In the genomic region with DNA sequence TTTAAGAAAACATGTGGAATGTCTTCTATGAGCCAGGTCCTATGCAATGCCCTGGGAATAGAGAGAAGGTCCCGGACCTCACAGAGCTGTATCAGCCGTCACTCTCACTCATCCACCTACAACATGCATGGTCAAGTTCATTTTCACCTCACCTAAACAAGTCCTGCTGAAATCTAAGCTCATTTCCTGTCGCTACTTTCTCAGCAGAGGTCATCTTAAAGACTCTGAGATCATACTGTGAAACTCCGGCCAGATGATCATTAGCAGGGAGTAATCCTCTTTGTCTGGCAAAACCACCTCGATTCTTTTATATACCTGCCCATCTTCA, we compare ENCODE assay signal across 20 cellular contexts.
DNase-seq lines count a peak whose midpoint lies in the region; ATAC-seq and TF ChIP-seq lines count a peak whose summit lies in the region.
"Had no signal": no experiment of that assay in that cellular context is flagged by ENCODE, and none has a peak within 500 bp of the region (broad histone marks: within the 10 kb centered on the region; RNA-seq: fewer than 3 reads in every experiment).

No MANE protein-coding gene starts in this region.

- no peak overlapping the region for H3K18ac ChIP-seq in trophoblast cell (ENCODE audit: low read length)

- in situ Hi-C loops in mammary epithelial cell (cut with MboI; ENCODE audit: low sequenced_read_pairs in 2 of 2): loop anchor here in 1 of 2 donors (25.0 kb wide), 1 partner anchor 872 kb away; no protein-coding TSS in a partner anchor

- H4K8ac ChIP-seq in trophoblast cell (ENCODE audit: low read depth, low read length): no peak overlapping the region

- no peak overlapping the region for H3K4me2 ChIP-seq in mammary epithelial cell (ENCODE audit: insufficient read depth, low read depth, low read length)
- no peak overlapping the region for H3K4me2 ChIP-seq in parathyroid adenoma (ENCODE audit: low read length)
- no peak overlapping the region for H3K4me2 ChIP-seq in trophoblast cell (ENCODE audit: low read length)
- H3K4me2 ChIP-seq: SK-N-SH had no signal

- H2BK5ac ChIP-seq in trophoblast cell (ENCODE audit: low read depth, low read length, poor library complexity): no peak overlapping the region

- dilution Hi-C loops in mammary epithelial cell (cut with HindIII; ENCODE audit: low sequenced_read_pairs): no loop called here

- no peak for TF ChIP-seq POLR2A in breast epithelium (IDR thresholded peaks at IDR 0.05)

- no peak overlapping the region for H2AK5ac ChIP-seq in trophoblast cell (ENCODE audit: low read length)

- H3K27ac ChIP-seq in mammary epithelial cell (ENCODE audit: insufficient read depth, low read depth, low read length) (no peak overlapping the region), breast epithelium (no peak overlapping the region), foreskin keratinocyte (no peak overlapping the region), parathyroid adenoma (no peak overlapping the region), trophoblast cell (ENCODE audit: low read depth, low read length) (no peak overlapping the region)
- H3K27ac ChIP-seq: 22Rv1, Peyer's patch had no signal

- H3K79me1 ChIP-seq in trophoblast cell (ENCODE audit: low read length): no peaks in the 10 kb centered on the region

- H2BK120ac ChIP-seq in trophoblast cell (ENCODE audit: insufficient read depth, low read length, poor library complexity): no peak overlapping the region

- H3K27me3 ChIP-seq in mammary epithelial cell (ENCODE audit: insufficient read depth, low read length): no peaks in the 10 kb centered on the region
- no peaks in the 10 kb centered on the region for H3K27me3 ChIP-seq in breast epithelium
- peaks cover 6% of the 10 kb centered on the region for H3K27me3 ChIP-seq in foreskin keratinocyte
- no peaks in the 10 kb centered on the region for H3K27me3 ChIP-seq in parathyroid adenoma (ENCODE audit: control insufficient read depth, insufficient read depth, low read length)
- no peaks in the 10 kb centered on the region for H3K27me3 ChIP-seq in trophoblast cell (ENCODE audit: insufficient read depth, low read length)
- H3K27me3 ChIP-seq: Peyer's patch had no signal

- WGBS in mammary epithelial cell (ENCODE audit: low coverage, missing lambda C conversion rate): 64% methylated on average over 5 of the region's 5 CpGs
- WGBS in trophoblast cell (ENCODE audit: extremely low coverage, insufficient coverage, insufficient read length): no CpG with 5 or more reads among the region's 5 CpGs

- no peak overlapping the region for H3K14ac ChIP-seq in trophoblast cell (ENCODE audit: low read length)

- CTCF ChIA-PET in mammary epithelial cell (lab: Charles Lee; ENCODE audit: low non-redundant PET): no interaction called here

- BruUV-seq in mammary epithelial cell (replicated peaks; lab: Mats Ljungman, UMichigan): no TSS peak

- H3K36me3 ChIP-seq in mammary epithelial cell (ENCODE audit: insufficient read depth, low read length) (no peaks in the 10 kb centered on the region), breast epithelium (no peaks in the 10 kb centered on the region), parathyroid adenoma (ENCODE audit: control insufficient read depth, insufficient read depth, low read length) (no peaks in the 10 kb centered on the region), trophoblast cell (ENCODE audit: control insufficient read depth in 1 of 2, insufficient read depth in 2 of 2, low read length in 2 of 2) (no peaks in the 10 kb centered on the region)
- H3K36me3 ChIP-seq: BE2C, Peyer's patch had no signal

- H3K23ac ChIP-seq in trophoblast cell (ENCODE audit: low read length): no peak overlapping the region

- intact Hi-C loops in mammary epithelial cell (cut with micrococcal nuclease): no loop called here
- intact Hi-C loops in breast epithelium (cut with DNase I; ENCODE audit: low total_unique reads): no loop called here

- TF ChIP-seq CTCF in mammary epithelial cell (conservative IDR thresholded peaks at IDR 0.05 in 1 of 2, IDR thresholded peaks at IDR 0.05 in 1 of 2; ENCODE audit: extremely low read depth in 1 of 2, insufficient read depth in 1 of 2, low read depth in 1 of 2, low read length in 2 of 2) (no peak), breast epithelium (IDR thresholded peaks at IDR 0.05) (no peak), foreskin keratinocyte (conservative IDR thresholded peaks at IDR 0.05) (no peak), parathyroid adenoma (IDR thresholded peaks at IDR 0.05) (no peak)

- no peak for ATAC-seq in foreskin keratinocyte

- H3K9ac ChIP-seq in mammary epithelial cell (ENCODE audit: insufficient read depth, low read length) (no peak overlapping the region), parathyroid adenoma (no peak overlapping the region), trophoblast cell (ENCODE audit: low read length) (no peak overlapping the region)
- H3K9ac ChIP-seq: SK-N-SH had no signal

- no peak overlapping the region for H2BK12ac ChIP-seq in trophoblast cell (ENCODE audit: low read length)

- H3K4me1 ChIP-seq in mammary epithelial cell (ENCODE audit: insufficient read depth, low read length) (peaks cover 11% of the 10 kb centered on the region), breast epithelium (no peaks in the 10 kb centered on the region), foreskin keratinocyte (no peaks in the 10 kb centered on the region), parathyroid adenoma (peaks cover 5% of the 10 kb centered on the region), trophoblast cell (ENCODE audit: control insufficient read depth in 1 of 2, insufficient read depth in 2 of 2, low read length in 2 of 2) (peaks cover 2 to 4% of the 10 kb centered on the region in 2 experiments)
- H3K4me1 ChIP-seq: BE2C, Peyer's patch had no signal

- no peak overlapping the region for H4K91ac ChIP-seq in trophoblast cell (ENCODE audit: low read depth, low read length)

- no peaks in the 10 kb centered on the region for H3K79me2 ChIP-seq in mammary epithelial cell (ENCODE audit: insufficient read depth, low read length)
- H3K79me2 ChIP-seq in parathyroid adenoma: no peaks in the 10 kb centered on the region
- H3K79me2 ChIP-seq in trophoblast cell (ENCODE audit: control insufficient read depth, insufficient read depth, low read length, poor library complexity): no peaks in the 10 kb centered on the region

- no peak overlapping the region for H4K12ac ChIP-seq in trophoblast cell (ENCODE audit: low read depth, low read length)

- H3K9me3 ChIP-seq in mammary epithelial cell (replicated peaks; ENCODE audit: insufficient read depth, low read length) (no peaks in the 10 kb centered on the region), breast epithelium (no peaks in the 10 kb centered on the region), parathyroid adenoma (ENCODE audit: control insufficient read depth, low read length) (no peaks in the 10 kb centered on the region), trophoblast cell (ENCODE audit: insufficient read depth, low read depth, low read length) (peaks cover 4% of the 10 kb centered on the region)
- H3K9me3 ChIP-seq: BE2C, Peyer's patch, SK-N-SH had no signal

- H2AFZ ChIP-seq in mammary epithelial cell (ENCODE audit: low read depth, low read length): peak overlapping the region; percentile 21
- H2AFZ ChIP-seq in parathyroid adenoma: peak overlapping the region; percentile 45
- no peak overlapping the region for H2AFZ ChIP-seq in trophoblast cell (ENCODE audit: insufficient read depth, low read length, poor library complexity)

- H3K4me3 ChIP-seq in mammary epithelial cell (replicated peaks in 1 of 3; ENCODE audit: insufficient read depth in 1 of 3, low read depth in 2 of 3, low read length in 3 of 3): no peak overlapping the region
- H3K4me3 ChIP-seq in breast epithelium: no peak overlapping the region
- no peak overlapping the region for H3K4me3 ChIP-seq in parathyroid adenoma (ENCODE audit: low read depth, low read length)
- no peak overlapping the region for H3K4me3 ChIP-seq in trophoblast cell (ENCODE audit: low read depth, low read length)
- H3K4me3 ChIP-seq: Peyer's patch had no signal

- DNase-seq in mammary epithelial cell (peak; percentile 63), breast epithelium (ENCODE audit: low spot score in 2 of 2) (no peak), SW480 (ENCODE audit: low spot score) (peak; percentile 41), foreskin keratinocyte (peak; percentile 10 to 53), NCI-H1048 (lab: John Stamatoyannopoulos, UW) (no peak), trophoblast cell (no peak), COLO668 (lab: John Stamatoyannopoulos, UW; ENCODE audit: unreplicated experiment) (no peak)
- DNase-seq: BE2C; Calu3; CD4-positive, alpha-beta T cell; DMS79; NCI-H1417 treated with DMSO at 0.1 percent for 48 hours; NCI-H2029; NCI-H2171 treated with DMSO at 0.1 percent for 48 hours; NCI-H446 treated with DMSO at 0.1 percent for 48 hours; Peyer's patch; SHP77; SK-N-SH had no signal

- no peak overlapping the region for H3K4ac ChIP-seq in trophoblast cell (ENCODE audit: low read depth, low read length)

- H4K20me1 ChIP-seq in mammary epithelial cell (ENCODE audit: insufficient read depth, low read length): no peaks in the 10 kb centered on the region

Comparison
In these comparisons a context has a peak if more than half of its experiments do, and no peak if none do; other contexts are left out.
1. DNase-seq: peak in mammary epithelial cell (single experiment), SW480 (single experiment) and foreskin keratinocyte (2 of 2); none in breast epithelium (0 of 2), NCI-H1048 (single experiment), trophoblast cell (0 of 2) and COLO668 (single experiment).